17 cellular contexts compared by ENCODE assay signal in the genomic region with DNA sequence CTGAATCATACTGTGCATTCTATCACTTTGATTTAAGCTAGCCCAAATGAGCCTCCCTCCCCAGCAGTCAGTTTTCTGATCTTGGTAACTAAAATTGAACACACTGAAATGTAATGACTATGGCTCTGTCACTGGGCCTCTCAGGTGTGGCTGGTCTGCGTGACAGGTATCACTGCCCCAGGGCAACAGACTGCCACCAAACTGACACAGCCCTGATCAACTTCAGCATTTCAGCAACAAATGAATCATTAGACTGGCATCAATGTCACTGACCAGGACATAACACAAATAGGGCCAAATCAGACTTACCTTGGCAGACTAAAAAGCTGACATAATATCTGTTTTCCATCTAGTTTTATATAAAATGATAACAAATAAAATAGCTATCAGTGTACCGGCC.
DNase-seq lines count a peak whose midpoint lies in the region; ATAC-seq, FAIRE-seq and TF ChIP-seq lines count a peak whose summit lies in the region.
"Had no signal": no experiment of that assay in that cellular context is flagged by ENCODE, and none has a peak within 500 bp of the region (broad histone marks: within the 10 kb centered on the region; RNA-seq: fewer than 3 reads in every experiment).

No MANE protein-coding gene starts in this region.

- H3K4me1 ChIP-seq in RWPE2 (ENCODE audit: insufficient read depth, poor library complexity, severe bottlenecking), result peaks cover 18% of the 10 kb centered on the region
- H3K4me1 ChIP-seq: BLaER1, Caco-2 had no signal

- no peaks in the 10 kb centered on the region for H3K36me3 ChIP-seq in RWPE2 (ENCODE audit: low read depth)
- H3K36me3 ChIP-seq: BLaER1 had no signal

- no peak for ATAC-seq in RWPE2 (ENCODE audit: low read depth)
- no peak for ATAC-seq in stimulated activated memory B cell treated with anti-CD40 and anti-IgM and Interleukin-4, amounts not matched to agents 10 μg/mL and 1 μg/mL and 100 μg/mL, for 72 hours

- FAIRE-seq in HTR-8/SVneo (lab: Jason Lieb, UNC), result peak; percentile 70
- FAIRE-seq: A204.1, GM12891 had no signal

- no peak overlapping the region for H3K27ac Mint-ChIP-seq in stimulated activated memory B cell treated with anti-CD40 and anti-IgM and Interleukin-4, amounts not matched to agents 10 μg/mL and 1 μg/mL and 100 μg/mL, for 72 hours
- H3K27ac Mint-ChIP-seq: CD8-positive, alpha-beta memory T cell had no signal

- H3K36me3 Mint-ChIP-seq in stimulated activated memory B cell treated with anti-CD40 and anti-IgM and Interleukin-4, amounts not matched to agents 10 μg/mL and 1 μg/mL and 100 μg/mL, for 72 hours, result no peaks in the 10 kb centered on the region
- H3K36me3 Mint-ChIP-seq: CD8-positive, alpha-beta memory T cell had no signal

- TF ChIP-seq CTCF in RWPE2 (IDR thresholded peaks at IDR 0.05; ENCODE audit: poor library complexity, severe bottlenecking), result no peak

- no peak for DNase-seq in HTR-8/SVneo (ENCODE audit: insufficient read length, low spot score)
- no peak for DNase-seq in RWPE2 (ENCODE audit: low spot score)
- peak; percentile 50 for DNase-seq in kidney tubule cell (ENCODE audit: low spot score)
- no peak for DNase-seq in AML-193 (lab: John Stamatoyannopoulos, UW)
- no peak for DNase-seq in GF-D8 (lab: John Stamatoyannopoulos, UW)
- DNase-seq in ACHN, result no peak
- DNase-seq: Caco-2; CD8-positive, alpha-beta memory T cell; DMS53; GOT3; H9; KBM-7 had no signal

- H3K9me3 ChIP-seq in RWPE2 (ENCODE audit: severe bottlenecking), result no peaks in the 10 kb centered on the region
- H3K9me3 ChIP-seq: BLaER1, Caco-2 had no signal

- H3K4me3 Mint-ChIP-seq in stimulated activated memory B cell treated with anti-CD40 and anti-IgM and Interleukin-4, amounts not matched to agents 10 μg/mL and 1 μg/mL and 100 μg/mL, for 72 hours, result no peak overlapping the region
- H3K4me3 Mint-ChIP-seq: H9 had no signal

- no peaks in the 10 kb centered on the region for H3K9me3 Mint-ChIP-seq in stimulated activated memory B cell treated with anti-CD40 and anti-IgM and Interleukin-4, amounts not matched to agents 10 μg/mL and 1 μg/mL and 100 μg/mL, for 72 hours

- H3K4me3 ChIP-seq in RWPE2 (ENCODE audit: severe bottlenecking), result no peak overlapping the region
- H3K4me3 ChIP-seq: BLaER1 had no signal

- H3K27me3 ChIP-seq in RWPE2 (ENCODE audit: insufficient read depth, poor library complexity, severe bottlenecking), result no peaks in the 10 kb centered on the region
- H3K27me3 ChIP-seq: BLaER1 had no signal

- in situ Hi-C loops in ACHN (cut with HindIII; ENCODE audit: low pct_ligation_motif_present, low pct_unique_long_range_greater_than_20kb, low sequenced_read_pairs), result no loop called here

- H3K4me1 Mint-ChIP-seq in stimulated activated memory B cell treated with anti-CD40 and anti-IgM and Interleukin-4, amounts not matched to agents 10 μg/mL and 1 μg/mL and 100 μg/mL, for 72 hours, result no peaks in the 10 kb centered on the region
- H3K4me1 Mint-ChIP-seq: CD8-positive, alpha-beta memory T cell; H9 had no signal

- peak overlapping the region; percentile 91 for H3K27ac ChIP-seq in RWPE2 (ENCODE audit: poor library complexity, severe bottlenecking)
- H3K27ac ChIP-seq: BLaER1, HL-60 had no signal

- H3K27me3 Mint-ChIP-seq in stimulated activated memory B cell treated with anti-CD40 and anti-IgM and Interleukin-4, amounts not matched to agents 10 μg/mL and 1 μg/mL and 100 μg/mL, for 72 hours, result no peaks in the 10 kb centered on the region
- H3K27me3 Mint-ChIP-seq: CD8-positive, alpha-beta memory T cell had no signal
